In genomic region chr4:168113059-168113458, GRCh38 we compare ENCODE assay signal across 6 cellular contexts. TPM values are rescaled to one million over a fixed set of nuclear protein-coding genes. Genes with fewer than 3 reads are reported as not detected.
"Had no signal": no experiment of that assay in that cellular context is flagged by ENCODE, and none has a peak within 500 bp of the region (broad histone marks: within the 10 kb centered on the region; RNA-seq: fewer than 3 reads in every experiment).

No MANE protein-coding gene starts in this region.

RNA-seq across cellular contexts. Expression of gene ANXA10, which starts 20.7 kb away (rescaled TPM):
- total RNA-seq: OCI-LY7, Peyer's patch, Right ventricle myocardium inferior, Right ventricle myocardium superior, SK-MEL-5, T-cell had no signal
